ENCODE assay signal across 8 cellular contexts in genomic region chr5:154038241-154038603, GRCh38. TPM values are rescaled to one million over a fixed set of nuclear protein-coding genes. Genes with fewer than 3 reads are reported as not detected.
DNase-seq lines count a peak whose midpoint lies in the region; ATAC-seq lines count a peak whose summit lies in the region.

No MANE protein-coding gene starts in this region.

- ATAC-seq in HG02763 (IDR thresholded peaks at IDR 0.05; ENCODE audit: unreplicated experiment) = peak; percentile 40
- ATAC-seq in activated naive CD8-positive, alpha-beta T cell treated with anti-CD3 and anti-CD28 coated beads, Interleukin-2, amount 10 ng/mL, durations not matched to agents 7 days and 5 days (ENCODE audit: low read depth) = peak; percentile 43

- H3K4me1 Mint-ChIP-seq in activated naive CD4-positive, alpha-beta T cell treated with anti-CD3 and anti-CD28 coated beads for 36 hours (ENCODE audit: low read depth) = peaks cover 42% of the 10 kb centered on the region
- peaks cover 34% of the 10 kb centered on the region for H3K4me1 Mint-ChIP-seq in activated naive CD8-positive, alpha-beta T cell treated with anti-CD3 and anti-CD28 coated beads, Interleukin-2, amount 10 ng/mL, durations not matched to agents 7 days and 5 days

- H3K4me1 ChIP-seq in iPS DF 6.9 (ENCODE audit: control insufficient read depth, insufficient read depth, low read length) = no peaks in the 10 kb centered on the region; the same call in 1 of the 2 replicates

- peak overlapping the region; percentile 99; the same call in 1 of the 2 replicates for H3K4me3 ChIP-seq in iPS DF 6.9 (ENCODE audit: low read length)
- H3K4me3 ChIP-seq in skin epidermis = peak overlapping the region; percentile 63 to 89 (median 76)

- H3K27me3 ChIP-seq in iPS DF 6.9 (ENCODE audit: control insufficient read depth, insufficient read depth, low read length) = no peaks in the 10 kb centered on the region

- no peaks in the 10 kb centered on the region for H3K36me3 ChIP-seq in iPS DF 6.9 (ENCODE audit: control insufficient read depth, insufficient read depth, low read length)

- no CpG with 5 or more reads among the region's 13 CpGs for WGBS in iPS DF 6.9 (ENCODE audit: insufficient coverage, insufficient read length)

- CTCF ChIA-PET in activated naive CD4-positive, alpha-beta T cell treated with anti-CD3 and anti-CD28 coated beads for 36 hours (lab: Charles Lee) = interaction anchor here (0.7 to 0.8 kb wide), 2 partner anchors 12 to 34 kb away, joined by 3 read pairs; no protein-coding TSS in a partner anchor

- no peaks in the 10 kb centered on the region for H3K27me3 Mint-ChIP-seq in activated naive CD4-positive, alpha-beta T cell treated with anti-CD3 and anti-CD28 coated beads for 36 hours (ENCODE audit: low read depth)
- no peaks in the 10 kb centered on the region for H3K27me3 Mint-ChIP-seq in activated naive CD8-positive, alpha-beta T cell treated with anti-CD3 and anti-CD28 coated beads, Interleukin-2, amount 10 ng/mL, durations not matched to agents 7 days and 5 days

- H3K36me3 Mint-ChIP-seq in activated naive CD4-positive, alpha-beta T cell treated with anti-CD3 and anti-CD28 coated beads for 36 hours (ENCODE audit: low read depth) = peaks cover 8% of the 10 kb centered on the region
- peaks cover 12% of the 10 kb centered on the region for H3K36me3 Mint-ChIP-seq in activated naive CD8-positive, alpha-beta T cell treated with anti-CD3 and anti-CD28 coated beads, Interleukin-2, amount 10 ng/mL, durations not matched to agents 7 days and 5 days

- H3K9me3 Mint-ChIP-seq in activated naive CD4-positive, alpha-beta T cell treated with anti-CD3 and anti-CD28 coated beads for 36 hours = no peaks in the 10 kb centered on the region
- H3K9me3 Mint-ChIP-seq in activated naive CD8-positive, alpha-beta T cell treated with anti-CD3 and anti-CD28 coated beads, Interleukin-2, amount 10 ng/mL, durations not matched to agents 7 days and 5 days = no peaks in the 10 kb centered on the region

- peak; percentile 36 for DNase-seq in activated naive CD4-positive, alpha-beta T cell treated with anti-CD3 and anti-CD28 coated beads for 36 hours
- DNase-seq in activated naive CD4-positive, alpha-beta T cell treated with anti-CD3 and anti-CD28 coated beads, Interleukin-2, amount 50 U/mL, for 16 hours = no peak
- DNase-seq in NCI-H2227 (lab: John Stamatoyannopoulos, UW; ENCODE audit: unreplicated experiment) (peak; percentile 38), iPS DF 6.9 (ENCODE audit: low read depth, low spot score) (no peak), posterior vena cava (ENCODE audit: low spot score) (no peak)
- no peak for DNase-seq in activated naive CD8-positive, alpha-beta T cell treated with anti-CD3 and anti-CD28 coated beads, Interleukin-2, amount 10 ng/mL, durations not matched to agents 7 days and 5 days

- no peaks in the 10 kb centered on the region for H3K9me3 ChIP-seq in iPS DF 6.9 (ENCODE audit: control insufficient read depth, insufficient read depth, low read length)

- intact Hi-C loops in activated naive CD4-positive, alpha-beta T cell treated with anti-CD3 and anti-CD28 coated beads for 36 hours (cut with micrococcal nuclease) = loop anchor here (1.0 to 2.0 kb wide), 4 partner anchors 35 to 903 kb away; partner anchors contain the start of genes CNOT8, MRPL22 and SAP30L
- intact Hi-C loops in posterior vena cava (cut with DNase I) = no loop called here

- H3K4me3 Mint-ChIP-seq in activated naive CD4-positive, alpha-beta T cell treated with anti-CD3 and anti-CD28 coated beads for 36 hours = peak overlapping the region; percentile 95
- peak overlapping the region; percentile 92 for H3K4me3 Mint-ChIP-seq in activated naive CD8-positive, alpha-beta T cell treated with anti-CD3 and anti-CD28 coated beads, Interleukin-2, amount 10 ng/mL, durations not matched to agents 7 days and 5 days

- H3K27ac ChIP-seq in iPS DF 6.9 (ENCODE audit: low read length) = no peak overlapping the region
- peak overlapping the region; percentile 70 to 93 (median 88) for H3K27ac ChIP-seq in skin epidermis

- POLR2A ChIA-PET in activated naive CD8-positive, alpha-beta T cell treated with anti-CD3 and anti-CD28 coated beads, Interleukin-2, amount 10 ng/mL, durations not matched to agents 7 days and 5 days (lab: Charles Lee) = interaction anchor here (0.9 to 3.1 kb wide), 15 partner anchors 10 to 609 kb away, joined by 3 to 31 read pairs (median 5); partner anchors contain the start of gene GALNT10

- peak overlapping the region; percentile 92 for H3K27ac Mint-ChIP-seq in activated naive CD4-positive, alpha-beta T cell treated with anti-CD3 and anti-CD28 coated beads for 36 hours
- H3K27ac Mint-ChIP-seq in activated naive CD8-positive, alpha-beta T cell treated with anti-CD3 and anti-CD28 coated beads, Interleukin-2, amount 10 ng/mL, durations not matched to agents 7 days and 5 days = peak overlapping the region; percentile 96

RNA-seq across cellular contexts. Expression of gene FAM114A2, which starts 0.5 kb away (rescaled TPM):
- total RNA-seq in activated naive CD4-positive, alpha-beta T cell treated with anti-CD3 and anti-CD28 coated beads for 36 hours = 10 to 100 TPM; 25.0 to 25.9 TPM
- total RNA-seq in activated naive CD8-positive, alpha-beta T cell treated with anti-CD3 and anti-CD28 coated beads, Interleukin-2, amount 10 ng/mL, durations not matched to agents 7 days and 5 days = 10 to 100 TPM; 25.8 to 28.6 TPM
- 10 to 100 TPM; 35.3 to 37.9 TPM for total RNA-seq in posterior vena cava

RNA-seq across cellular contexts. Expression of gene MFAP3, which starts 0.5 kb away (rescaled TPM):
- 1 to 10 TPM; 7.9 to 8.4 TPM for total RNA-seq in activated naive CD4-positive, alpha-beta T cell treated with anti-CD3 and anti-CD28 coated beads for 36 hours
- 10 to 100 TPM; 26.0 to 26.1 TPM for total RNA-seq in activated naive CD8-positive, alpha-beta T cell treated with anti-CD3 and anti-CD28 coated beads, Interleukin-2, amount 10 ng/mL, durations not matched to agents 7 days and 5 days
- total RNA-seq in posterior vena cava = 10 to 100 TPM; 26.0 to 26.6 TPM

Comparison
In these comparisons a context has a peak if more than half of its experiments do, and no peak if none do; other contexts are left out.
1. DNase-seq: peak in activated naive CD4-positive, alpha-beta T cell treated with anti-CD3 and anti-CD28 coated beads for 36 hours (single experiment) and NCI-H2227 (single experiment); none in activated naive CD4-positive, alpha-beta T cell treated with anti-CD3 and anti-CD28 coated beads, Interleukin-2, amount 50 U/mL, for 16 hours (single experiment), activated naive CD8-positive, alpha-beta T cell treated with anti-CD3 and anti-CD28 coated beads, Interleukin-2, amount 10 ng/mL, durations not matched to agents 7 days and 5 days (single experiment), iPS DF 6.9 (single experiment) and posterior vena cava (single experiment).